In the genomic region with DNA sequence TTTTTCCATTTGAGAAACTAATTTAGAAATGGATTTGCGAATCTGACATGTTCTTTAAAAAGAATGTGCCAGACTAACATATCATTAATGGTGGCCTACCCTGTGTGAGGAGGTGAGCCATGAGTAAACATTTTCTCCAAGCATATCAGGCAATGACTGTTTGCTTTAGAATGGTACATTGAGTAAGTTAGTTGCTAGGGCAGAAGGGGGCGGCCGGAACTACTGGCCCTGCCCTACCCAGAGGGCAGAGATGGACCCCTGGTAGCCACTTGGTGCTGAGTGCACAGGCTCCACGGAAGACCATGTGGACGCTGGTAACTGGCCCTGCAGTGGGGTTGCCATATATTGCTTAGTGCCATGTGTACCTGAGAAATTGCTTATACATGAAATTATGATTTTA, we compare ENCODE assay signal across 1 cellular context.
TF ChIP-seq lines count a peak whose summit lies in the region.

No MANE protein-coding gene starts in this region.

TF ChIP-seq in GM23338, 12 proteins besides CTCF, POLR2A, EP300 and RAD21:
- TF ChIP-seq, protein P1, sequence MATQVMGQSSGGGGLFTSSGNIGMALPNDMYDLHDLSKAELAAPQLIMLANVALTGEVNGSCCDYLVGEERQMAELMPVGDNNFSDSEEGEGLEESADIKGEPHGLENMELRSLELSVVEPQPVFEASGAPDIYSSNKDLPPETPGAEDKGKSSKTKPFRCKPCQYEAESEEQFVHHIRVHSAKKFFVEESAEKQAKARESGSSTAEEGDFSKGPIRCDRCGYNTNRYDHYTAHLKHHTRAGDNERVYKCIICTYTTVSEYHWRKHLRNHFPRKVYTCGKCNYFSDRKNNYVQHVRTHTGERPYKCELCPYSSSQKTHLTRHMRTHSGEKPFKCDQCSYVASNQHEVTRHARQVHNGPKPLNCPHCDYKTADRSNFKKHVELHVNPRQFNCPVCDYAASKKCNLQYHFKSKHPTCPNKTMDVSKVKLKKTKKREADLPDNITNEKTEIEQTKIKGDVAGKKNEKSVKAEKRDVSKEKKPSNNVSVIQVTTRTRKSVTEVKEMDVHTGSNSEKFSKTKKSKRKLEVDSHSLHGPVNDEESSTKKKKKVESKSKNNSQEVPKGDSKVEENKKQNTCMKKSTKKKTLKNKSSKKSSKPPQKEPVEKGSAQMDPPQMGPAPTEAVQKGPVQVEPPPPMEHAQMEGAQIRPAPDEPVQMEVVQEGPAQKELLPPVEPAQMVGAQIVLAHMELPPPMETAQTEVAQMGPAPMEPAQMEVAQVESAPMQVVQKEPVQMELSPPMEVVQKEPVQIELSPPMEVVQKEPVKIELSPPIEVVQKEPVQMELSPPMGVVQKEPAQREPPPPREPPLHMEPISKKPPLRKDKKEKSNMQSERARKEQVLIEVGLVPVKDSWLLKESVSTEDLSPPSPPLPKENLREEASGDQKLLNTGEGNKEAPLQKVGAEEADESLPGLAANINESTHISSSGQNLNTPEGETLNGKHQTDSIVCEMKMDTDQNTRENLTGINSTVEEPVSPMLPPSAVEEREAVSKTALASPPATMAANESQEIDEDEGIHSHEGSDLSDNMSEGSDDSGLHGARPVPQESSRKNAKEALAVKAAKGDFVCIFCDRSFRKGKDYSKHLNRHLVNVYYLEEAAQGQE (IDR thresholded peaks at IDR 0.05; ENCODE audit: unreplicated experiment) = no peak
- TF ChIP-seq ZNF331 (CRISPR knock-in tag; IDR thresholded peaks at IDR 0.05; ENCODE audit: low read depth) (no peak), NANOG (IDR thresholded peaks at IDR 0.05; ENCODE audit: borderline replicate concordance) (no peak), EZH2phosphoT487 (IDR thresholded peaks at IDR 0.05; ENCODE audit: unreplicated experiment) (no peak), CREB1 (CRISPR knock-in tag; IDR thresholded peaks at IDR 0.05; ENCODE audit: low read depth) (no peak), STAT1 (IDR thresholded peaks at IDR 0.05; ENCODE audit: unreplicated experiment) (no peak), JUNB (IDR thresholded peaks at IDR 0.05; ENCODE audit: unreplicated experiment) (no peak), POLR2AphosphoS5 (IDR thresholded peaks at IDR 0.05; ENCODE audit: low read depth) (no peak), EZH2 (IDR thresholded peaks at IDR 0.05; ENCODE audit: low read depth, unreplicated experiment) (no peak), ZNF114 (CRISPR knock-in tag; IDR thresholded peaks at IDR 0.05) (no peak)
- TF ChIP-seq, protein P2, sequence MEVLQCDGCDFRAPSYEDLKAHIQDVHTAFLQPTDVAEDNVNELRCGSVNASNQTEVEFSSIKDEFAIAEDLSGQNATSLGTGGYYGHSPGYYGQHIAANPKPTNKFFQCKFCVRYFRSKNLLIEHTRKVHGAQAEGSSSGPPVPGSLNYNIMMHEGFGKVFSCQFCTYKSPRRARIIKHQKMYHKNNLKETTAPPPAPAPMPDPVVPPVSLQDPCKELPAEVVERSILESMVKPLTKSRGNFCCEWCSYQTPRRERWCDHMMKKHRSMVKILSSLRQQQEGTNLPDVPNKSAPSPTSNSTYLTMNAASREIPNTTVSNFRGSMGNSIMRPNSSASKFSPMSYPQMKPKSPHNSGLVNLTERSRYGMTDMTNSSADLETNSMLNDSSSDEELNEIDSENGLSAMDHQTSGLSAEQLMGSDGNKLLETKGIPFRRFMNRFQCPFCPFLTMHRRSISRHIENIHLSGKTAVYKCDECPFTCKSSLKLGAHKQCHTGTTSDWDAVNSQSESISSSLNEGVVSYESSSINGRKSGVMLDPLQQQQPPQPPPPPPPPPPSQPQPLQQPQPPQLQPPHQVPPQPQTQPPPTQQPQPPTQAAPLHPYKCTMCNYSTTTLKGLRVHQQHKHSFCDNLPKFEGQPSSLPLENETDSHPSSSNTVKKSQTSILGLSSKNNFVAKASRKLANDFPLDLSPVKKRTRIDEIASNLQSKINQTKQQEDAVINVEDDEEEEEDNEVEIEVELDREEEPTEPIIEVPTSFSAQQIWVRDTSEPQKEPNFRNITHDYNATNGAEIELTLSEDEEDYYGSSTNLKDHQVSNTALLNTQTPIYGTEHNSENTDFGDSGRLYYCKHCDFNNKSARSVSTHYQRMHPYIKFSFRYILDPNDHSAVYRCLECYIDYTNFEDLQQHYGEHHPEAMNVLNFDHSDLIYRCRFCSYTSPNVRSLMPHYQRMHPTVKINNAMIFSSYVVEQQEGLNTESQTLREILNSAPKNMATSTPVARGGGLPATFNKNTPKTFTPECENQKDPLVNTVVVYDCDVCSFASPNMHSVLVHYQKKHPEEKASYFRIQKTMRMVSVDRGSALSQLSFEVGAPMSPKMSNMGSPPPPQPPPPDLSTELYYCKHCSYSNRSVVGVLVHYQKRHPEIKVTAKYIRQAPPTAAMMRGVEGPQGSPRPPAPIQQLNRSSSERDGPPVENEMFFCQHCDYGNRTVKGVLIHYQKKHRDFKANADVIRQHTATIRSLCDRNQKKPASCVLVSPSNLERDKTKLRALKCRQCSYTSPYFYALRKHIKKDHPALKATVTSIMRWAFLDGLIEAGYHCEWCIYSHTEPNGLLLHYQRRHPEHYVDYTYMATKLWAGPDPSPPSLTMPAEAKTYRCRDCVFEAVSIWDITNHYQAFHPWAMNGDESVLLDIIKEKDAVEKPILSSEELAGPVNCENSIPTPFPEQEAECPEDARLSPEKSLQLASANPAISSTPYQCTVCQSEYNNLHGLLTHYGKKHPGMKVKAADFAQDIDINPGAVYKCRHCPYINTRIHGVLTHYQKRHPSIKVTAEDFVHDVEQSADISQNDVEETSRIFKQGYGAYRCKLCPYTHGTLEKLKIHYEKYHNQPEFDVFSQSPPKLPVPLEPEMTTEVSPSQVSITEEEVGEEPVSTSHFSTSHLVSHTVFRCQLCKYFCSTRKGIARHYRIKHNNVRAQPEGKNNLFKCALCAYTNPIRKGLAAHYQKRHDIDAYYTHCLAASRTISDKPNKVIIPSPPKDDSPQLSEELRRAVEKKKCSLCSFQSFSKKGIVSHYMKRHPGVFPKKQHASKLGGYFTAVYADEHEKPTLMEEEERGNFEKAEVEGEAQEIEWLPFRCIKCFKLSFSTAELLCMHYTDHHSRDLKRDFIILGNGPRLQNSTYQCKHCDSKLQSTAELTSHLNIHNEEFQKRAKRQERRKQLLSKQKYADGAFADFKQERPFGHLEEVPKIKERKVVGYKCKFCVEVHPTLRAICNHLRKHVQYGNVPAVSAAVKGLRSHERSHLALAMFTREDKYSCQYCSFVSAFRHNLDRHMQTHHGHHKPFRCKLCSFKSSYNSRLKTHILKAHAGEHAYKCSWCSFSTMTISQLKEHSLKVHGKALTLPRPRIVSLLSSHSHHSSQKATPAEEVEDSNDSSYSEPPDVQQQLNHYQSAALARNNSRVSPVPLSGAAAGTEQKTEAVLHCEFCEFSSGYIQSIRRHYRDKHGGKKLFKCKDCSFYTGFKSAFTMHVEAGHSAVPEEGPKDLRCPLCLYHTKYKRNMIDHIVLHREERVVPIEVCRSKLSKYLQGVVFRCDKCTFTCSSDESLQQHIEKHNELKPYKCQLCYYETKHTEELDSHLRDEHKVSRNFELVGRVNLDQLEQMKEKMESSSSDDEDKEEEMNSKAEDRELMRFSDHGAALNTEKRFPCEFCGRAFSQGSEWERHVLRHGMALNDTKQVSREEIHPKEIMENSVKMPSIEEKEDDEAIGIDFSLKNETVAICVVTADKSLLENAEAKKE (CRISPR knock-in tag; IDR thresholded peaks at IDR 0.05) = no peak
- TF ChIP-seq, protein P3, sequence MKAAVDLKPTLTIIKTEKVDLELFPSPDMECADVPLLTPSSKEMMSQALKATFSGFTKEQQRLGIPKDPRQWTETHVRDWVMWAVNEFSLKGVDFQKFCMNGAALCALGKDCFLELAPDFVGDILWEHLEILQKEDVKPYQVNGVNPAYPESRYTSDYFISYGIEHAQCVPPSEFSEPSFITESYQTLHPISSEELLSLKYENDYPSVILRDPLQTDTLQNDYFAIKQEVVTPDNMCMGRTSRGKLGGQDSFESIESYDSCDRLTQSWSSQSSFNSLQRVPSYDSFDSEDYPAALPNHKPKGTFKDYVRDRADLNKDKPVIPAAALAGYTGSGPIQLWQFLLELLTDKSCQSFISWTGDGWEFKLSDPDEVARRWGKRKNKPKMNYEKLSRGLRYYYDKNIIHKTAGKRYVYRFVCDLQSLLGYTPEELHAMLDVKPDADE (IDR thresholded peaks at IDR 0.05) = no peak
